ENCODE assay signal across 19 cellular contexts in the genomic region with DNA sequence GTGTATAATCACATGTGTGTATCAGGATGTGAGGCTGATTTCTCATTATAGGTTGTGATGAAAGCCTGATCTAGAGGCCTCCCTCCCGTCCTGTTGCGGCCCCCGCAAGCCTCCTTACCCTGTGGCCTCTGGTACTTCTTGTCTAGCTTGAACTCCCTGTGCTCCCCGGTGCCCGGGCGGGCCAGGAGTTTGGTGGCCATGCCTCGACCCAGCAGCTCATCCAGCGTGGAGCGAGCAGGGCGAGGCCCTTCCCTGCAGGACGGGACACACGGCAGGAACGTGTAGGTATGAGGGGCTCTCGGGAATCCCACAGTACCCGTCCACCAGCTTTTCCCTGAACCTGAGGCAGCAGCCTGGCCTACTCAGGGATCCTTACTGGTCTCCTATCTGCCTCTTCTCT. TPM values are rescaled to one million over a fixed set of nuclear protein-coding genes. Genes with fewer than 3 reads are reported as not detected.
DNase-seq lines count a peak whose midpoint lies in the region; ATAC-seq and TF ChIP-seq lines count a peak whose summit lies in the region.
"Had no signal": no experiment of that assay in that cellular context is flagged by ENCODE, and none has a peak within 500 bp of the region (broad histone marks: within the 10 kb centered on the region; RNA-seq: fewer than 3 reads in every experiment).

No MANE protein-coding gene starts in this region.

- H4K8ac ChIP-seq in neuronal stem cell (ENCODE audit: low read depth, low read length) = no peak overlapping the region

- H2AFZ ChIP-seq in neuronal stem cell (ENCODE audit: low read length) = no peak overlapping the region
- H2AFZ ChIP-seq: GM23338 had no signal

- H2BK5ac ChIP-seq in neuronal stem cell (ENCODE audit: low read length) = no peak overlapping the region

- H3K27me3 ChIP-seq in esophagus (ENCODE audit: control insufficient read depth in 1 of 2, insufficient read depth in 2 of 2, low read length in 2 of 2) (no peaks in the 10 kb centered on the region), neuronal stem cell (ENCODE audit: control insufficient read depth in 3 of 3, insufficient read depth in 3 of 3, low read depth in 1 of 3, low read length in 3 of 3) (no peaks in the 10 kb centered on the region), vagina (no peaks in the 10 kb centered on the region)
- H3K27me3 ChIP-seq: BLaER1 had no signal

- CTCF ChIA-PET in T-cell (lab: Charles Lee) = interaction anchor here in 1 of 2 donors (0.5 kb wide), 1 partner anchor 191 kb away, joined by 5 read pairs; no protein-coding TSS in a partner anchor

- no peak overlapping the region for H3K4me3 Mint-ChIP-seq in T-cell
- H3K4me3 Mint-ChIP-seq: B cell; CD4-positive, CD25-positive, alpha-beta regulatory T cell; CD8-positive, alpha-beta T cell; GM23338; HFFc6 had no signal

- peak overlapping the region; percentile 12 for H3K23ac ChIP-seq in neuronal stem cell (ENCODE audit: low read depth, low read length, poor library complexity)

- H2BK120ac ChIP-seq in neuronal stem cell (ENCODE audit: low read depth, low read length) = no peak overlapping the region

- no peak overlapping the region for H2BK12ac ChIP-seq in neuronal stem cell (ENCODE audit: low read length)

- H3K18ac ChIP-seq in neuronal stem cell (ENCODE audit: low read length) = no peak overlapping the region

- H3K36me3 Mint-ChIP-seq in T-cell = no peaks in the 10 kb centered on the region

- H3K4me2 ChIP-seq in neuronal stem cell (ENCODE audit: insufficient read depth, low read length, poor library complexity, severe bottlenecking) = no peak overlapping the region
- H3K4me2 ChIP-seq: BLaER1, GM23338 had no signal

- TF ChIP-seq POLR2A in vagina (IDR thresholded peaks at IDR 0.05) = no peak

- H3K4ac ChIP-seq in neuronal stem cell (ENCODE audit: low read length) = no peak overlapping the region

- H3K4me3 ChIP-seq in esophagus (ENCODE audit: low read depth in 1 of 2, low read length in 2 of 2) (no peak overlapping the region), neuronal stem cell (ENCODE audit: low read length in 2 of 2) (no peak overlapping the region), vagina (peak overlapping the region in 1 of 2 donors; percentile 19)
- H3K4me3 ChIP-seq: BLaER1, GM23338, HAP-1 had no signal

- no peak overlapping the region for H2BK15ac ChIP-seq in neuronal stem cell (ENCODE audit: low read length)

- 90 to 92% methylated on average over 15 of the region's 15 CpGs for WGBS in esophagus, 2 donors
- no CpG with 5 or more reads among the region's 15 CpGs for WGBS in neuronal stem cell (ENCODE audit: extremely low coverage in 2 of 2, insufficient read length in 2 of 2, insufficient replicate concordance in 1 of 2), 2 donors

- H3K27ac ChIP-seq in esophagus (ENCODE audit: low read depth in 2 of 2, low read length in 1 of 2) (peak overlapping the region; percentile 85 to 93), neuronal stem cell (replicated peaks; ENCODE audit: low read length) (no peak overlapping the region), vagina (peak overlapping the region; percentile 36)
- H3K27ac ChIP-seq: 22Rv1, BLaER1, C4-2B had no signal

- in situ Hi-C loops in GM13976 (cut with MboI; ENCODE audit: low sequenced_read_pairs, unreplicated experiment) = no loop called here

- TF ChIP-seq CTCF in GM13976 (IDR thresholded peaks at IDR 0.05; ENCODE audit: borderline replicate concordance, control extremely low read depth, extremely low read depth, insufficient read depth, missing control alignments) = no peak
- no peak for TF ChIP-seq CTCF in vagina (IDR thresholded peaks at IDR 0.05)

- H3K4me1 ChIP-seq in esophagus (ENCODE audit: control insufficient read depth in 2 of 2, insufficient read depth in 2 of 2, low read length in 1 of 2) = peaks cover 0 to 24% of the 10 kb centered on the region in 2 donors
- H3K4me1 ChIP-seq in neuronal stem cell (ENCODE audit: control insufficient read depth in 2 of 2, insufficient read depth in 1 of 2, low read depth in 1 of 2, low read length in 2 of 2) = no peaks in the 10 kb centered on the region
- no peaks in the 10 kb centered on the region for H3K4me1 ChIP-seq in vagina
- H3K4me1 ChIP-seq: Caco-2, HAP-1 had no signal

- no peaks in the 10 kb centered on the region for H3K9me3 ChIP-seq in esophagus (ENCODE audit: control insufficient read depth in 2 of 2, insufficient read depth in 1 of 2, low read depth in 1 of 2, low read length in 1 of 2)
- H3K9me3 ChIP-seq in neuronal stem cell (replicated peaks in 1 of 2; ENCODE audit: control insufficient read depth in 2 of 2, insufficient read depth in 1 of 2, low read depth in 1 of 2, low read length in 2 of 2) = no peaks in the 10 kb centered on the region
- H3K9me3 ChIP-seq in vagina = no peaks in the 10 kb centered on the region
- H3K9me3 ChIP-seq: BLaER1, Caco-2, HAP-1 had no signal

- H3K27ac Mint-ChIP-seq in T-cell = no peak overlapping the region
- H3K27ac Mint-ChIP-seq: B cell; CD4-positive, CD25-positive, alpha-beta regulatory T cell; CD8-positive, alpha-beta T cell; GM23338; HFFc6 had no signal

- no peaks in the 10 kb centered on the region for H3K27me3 Mint-ChIP-seq in T-cell
- H3K27me3 Mint-ChIP-seq: B cell; CD4-positive, CD25-positive, alpha-beta regulatory T cell had no signal

- H3K14ac ChIP-seq in neuronal stem cell (ENCODE audit: low read length) = no peak overlapping the region

- no peak overlapping the region for H3K9ac ChIP-seq in neuronal stem cell (ENCODE audit: low read depth, low read length, poor library complexity)
- H3K9ac ChIP-seq: BLaER1 had no signal

- H3K36me3 ChIP-seq in esophagus (ENCODE audit: control insufficient read depth in 2 of 2, insufficient read depth in 2 of 2, low read length in 1 of 2) (peaks cover 0 to 23% of the 10 kb centered on the region in 2 donors), neuronal stem cell (replicated peaks in 1 of 2; ENCODE audit: control insufficient read depth in 2 of 2, insufficient read depth in 2 of 2, low read length in 2 of 2) (peaks cover 23 to 59% of the 10 kb centered on the region in 2 donors), vagina (no peaks in the 10 kb centered on the region)

- no peak overlapping the region for H2AK5ac ChIP-seq in neuronal stem cell (ENCODE audit: low read depth, low read length)

- peak; percentile 11 for DNase-seq in GM13976 (ENCODE audit: low spot score)
- DNase-seq in neuronal stem cell (ENCODE audit: low spot score) = no peak
- DNase-seq in vagina (ENCODE audit: extremely low spot score in 2 of 2) = no peak
- DNase-seq in T-cell = no peak
- DNase-seq: Caco-2; CD4-positive, CD25-positive, alpha-beta regulatory T cell; CD8-positive, alpha-beta T cell; DMS153; DND-41; HFFc6 had no signal

- POLR2A ChIA-PET in T-cell (lab: Charles Lee) = interaction anchor here (0.6 to 0.9 kb wide), 2 partner anchors 23 to 386 kb away, joined by 3 to 8 read pairs; no protein-coding TSS in a partner anchor

- H3K79me1 ChIP-seq in neuronal stem cell (ENCODE audit: low read depth, low read length) = no peaks in the 10 kb centered on the region

- H3K9me3 Mint-ChIP-seq in T-cell = no peaks in the 10 kb centered on the region
- H3K9me3 Mint-ChIP-seq: CD4-positive, CD25-positive, alpha-beta regulatory T cell; CD8-positive, alpha-beta T cell; GM23338; HFFc6 had no signal

- intact Hi-C loops in vagina (cut with DNase I) = no loop called here

- no peaks in the 10 kb centered on the region for H3K4me1 Mint-ChIP-seq in T-cell
- H3K4me1 Mint-ChIP-seq: B cell; CD4-positive, CD25-positive, alpha-beta regulatory T cell; GM23338 had no signal

- ATAC-seq in GM21786 (IDR thresholded peaks at IDR 0.05; ENCODE audit: unreplicated experiment) = no peak
- ATAC-seq in T-cell (replicated peaks in 1 of 4) = no peak
- ATAC-seq in HG03457 (IDR thresholded peaks at IDR 0.05; ENCODE audit: unreplicated experiment) = no peak
- ATAC-seq: CD8-positive, alpha-beta T cell; GM23338 had no signal

- H4K91ac ChIP-seq in neuronal stem cell (ENCODE audit: low read depth, low read length, poor library complexity) = no peak overlapping the region

RNA-seq across cellular contexts. Expression of a gene that starts 14.9 kb away (rescaled TPM):
- 10 to 100 TPM in 1 of 2 donors, 1 to 10 TPM in 1; 8.7 to 33.7 TPM for polyA plus RNA-seq in esophagus
- 6.6 TPM for polyA plus RNA-seq in neuronal stem cell (2013, experiment 1 of 2)
- polyA plus RNA-seq in neuronal stem cell (2013, experiment 2 of 2) = 6.9 TPM
- total RNA-seq in vagina (13.0 TPM), T-cell (10 to 100 TPM; 25.7 to 45.3 (median 41.5) TPM)

RNA-seq across cellular contexts. Expression of a gene that starts 21.2 kb away (rescaled TPM):
- polyA plus RNA-seq in esophagus = 10 to 100 TPM; 51.7 to 65.8 TPM
- 48.0 TPM for polyA plus RNA-seq in neuronal stem cell (2013, experiment 1 of 2)
- 48.3 TPM for polyA plus RNA-seq in neuronal stem cell (2013, experiment 2 of 2)
- total RNA-seq in vagina (67.8 TPM), T-cell (100 to 1,000 TPM; 116 to 170 (median 144) TPM)

RNA-seq across cellular contexts. Expression of a gene that starts 29.2 kb away (rescaled TPM):
- 10 to 100 TPM in 1 of 2 donors, 1 to 10 TPM in 1; 9.8 to 19.8 TPM for polyA plus RNA-seq in esophagus
- polyA plus RNA-seq in neuronal stem cell (2013, experiment 1 of 2) = 15.8 TPM
- 14.6 TPM for polyA plus RNA-seq in neuronal stem cell (2013, experiment 2 of 2)
- total RNA-seq in vagina (59.9 TPM), T-cell (10 to 100 TPM; 22.1 to 52.2 (median 45.9) TPM)

RNA-seq across cellular contexts. Expression of a gene that starts 47.5 kb away (rescaled TPM):
- polyA plus RNA-seq in esophagus = 10 to 100 TPM; 20.4 to 21.7 TPM
- polyA plus RNA-seq in neuronal stem cell (2013, experiment 1 of 2) = 1.2 TPM
- polyA plus RNA-seq in neuronal stem cell (2013, experiment 2 of 2) = 0.68 TPM
- 63.3 TPM for total RNA-seq in vagina
- total RNA-seq in T-cell = 10 to 100 TPM in 3 of 5 donors, 1 to 10 TPM in 2; 2.6 to 24.6 (median 18.3) TPM

RNA-seq across cellular contexts. Expression of a gene that starts 53.1 kb away (rescaled TPM):
- polyA plus RNA-seq in esophagus = 10 to 100 TPM; 22.7 to 37.4 TPM
- 3.1 TPM for polyA plus RNA-seq in neuronal stem cell (2013, experiment 1 of 2)
- 3.0 TPM for polyA plus RNA-seq in neuronal stem cell (2013, experiment 2 of 2)
- total RNA-seq in vagina (50.6 TPM), T-cell (10 to 100 TPM; 17.6 to 33.8 (median 29.1) TPM)
